In the genomic region with DNA sequence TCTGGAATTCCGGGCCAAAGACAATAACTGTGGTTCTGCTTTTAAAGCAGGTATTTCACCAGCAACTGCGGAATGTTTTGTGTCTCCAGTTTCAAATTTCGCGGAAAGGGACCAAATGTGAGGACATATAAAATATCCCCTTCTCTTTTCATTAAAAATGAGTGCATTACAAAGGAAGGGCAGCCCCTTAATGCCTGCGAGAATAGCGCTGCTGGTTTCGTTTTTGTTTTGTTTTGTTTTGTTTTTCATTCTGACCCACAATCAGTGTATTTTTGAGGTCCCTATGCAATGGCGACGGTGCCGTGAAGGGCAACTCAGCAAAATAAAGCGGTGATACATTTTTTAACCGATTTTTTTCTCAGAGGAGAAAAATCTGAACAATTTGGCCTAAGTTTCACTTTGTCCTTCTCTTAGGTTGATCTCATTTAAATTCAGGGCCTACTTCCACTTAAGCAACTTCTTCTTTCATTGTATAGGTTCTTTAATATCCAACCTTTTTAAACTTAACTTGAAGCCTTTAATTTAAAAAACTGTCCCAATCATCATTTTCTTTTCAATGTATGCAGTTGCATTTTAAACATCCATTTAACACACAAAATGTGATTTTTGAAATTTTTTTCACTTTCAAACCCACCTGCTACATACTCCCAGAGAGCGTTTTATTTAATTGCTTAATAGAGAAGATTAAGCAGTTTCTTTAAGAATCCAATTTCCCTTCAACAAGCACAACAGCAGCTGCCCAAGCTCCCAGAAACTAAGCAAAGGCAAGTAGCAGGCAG, we compare ENCODE assay signal across 8 cellular contexts. TPM values are rescaled to one million over a fixed set of nuclear protein-coding genes. Genes with fewer than 3 reads are reported as not detected.
DNase-seq lines count a peak whose midpoint lies in the region; ATAC-seq and TF ChIP-seq lines count a peak whose summit lies in the region.

No MANE protein-coding gene starts in this region.

- H3K4me1 Mint-ChIP-seq in endothelial cell (ENCODE audit: unreplicated experiment): peaks cover 17% of the 10 kb centered on the region

- H3K4me3 ChIP-seq in AG04449 (ENCODE audit: low read depth, low read length) (peak overlapping the region; percentile 89), SJSA1 (peak overlapping the region; percentile 95), osteoblast (ENCODE audit: insufficient read depth, low read length) (peak overlapping the region; percentile 88)

- CTCF ChIA-PET in AG04449 (lab: Yijun Ruan, JAX): interaction anchor here (0.5 to 1.3 kb wide), 4 partner anchors 250 to 480 kb away, joined by 3 to 5 read pairs (median 4); no protein-coding TSS in a partner anchor

- no peaks in the 10 kb centered on the region for H3K9me3 Mint-ChIP-seq in endothelial cell (ENCODE audit: unreplicated experiment)

- peak overlapping the region; percentile 75 for H2AFZ ChIP-seq in osteoblast (ENCODE audit: low read length)

- H3K36me3 ChIP-seq in SJSA1 (peaks cover 15% of the 10 kb centered on the region), osteoblast (ENCODE audit: insufficient read depth, low read length) (no peaks in the 10 kb centered on the region)

- H3K27ac ChIP-seq in SJSA1 (peak overlapping the region; percentile 93), osteoblast (ENCODE audit: low read depth, low read length) (peak overlapping the region; percentile 98)

- ATAC-seq in GM18519 (IDR thresholded peaks at IDR 0.05; ENCODE audit: low FRiP score, unreplicated experiment) (peak; percentile 24), HG02973 (IDR thresholded peaks at IDR 0.05; ENCODE audit: unreplicated experiment) (peak; percentile 25)

- H3K4me3 Mint-ChIP-seq in endothelial cell (ENCODE audit: unreplicated experiment): peak overlapping the region; percentile 89

- peaks cover 29% of the 10 kb centered on the region for H3K79me2 ChIP-seq in osteoblast (ENCODE audit: insufficient read depth, low read length)

- H3K9me3 ChIP-seq in SJSA1 (replicated peaks): 0 out of 2 replicates have a peak, but pooled peaks cover 3% of the 10 kb centered on the region
- no peaks in the 10 kb centered on the region for H3K9me3 ChIP-seq in osteoblast (ENCODE audit: low read depth, low read length)

- H3K27ac Mint-ChIP-seq in endothelial cell (ENCODE audit: unreplicated experiment): peak overlapping the region; percentile 49

- no peaks in the 10 kb centered on the region for H4K20me1 ChIP-seq in osteoblast (ENCODE audit: insufficient read depth, low read length)

- peak overlapping the region; percentile 94 for H3K4me2 ChIP-seq in osteoblast (ENCODE audit: insufficient read depth, low read length)

- H3K27me3 Mint-ChIP-seq in endothelial cell (ENCODE audit: unreplicated experiment): peaks cover 21% of the 10 kb centered on the region

- no peak for DNase-seq in AG04449 (ENCODE audit: low read depth, low spot score)
- no peak for DNase-seq in SJSA1 (ENCODE audit: low read depth in 1 of 2, low spot score in 2 of 2)
- no peak for DNase-seq in endothelial cell (ENCODE audit: low spot score)
- peak; percentile 47 for DNase-seq in osteoblast (ENCODE audit: insufficient read length, low spot score, missing footprints)
- no peak for DNase-seq in HuH-7.5 (ENCODE audit: low spot score)
- no peak for DNase-seq in SKM-1 treated with dmso at 0.1 percent for 144 hours (lab: John Stamatoyannopoulos, UW; ENCODE audit: unreplicated experiment)

- TF ChIP-seq CTCF in AG04449 (IDR thresholded peaks at IDR 0.05; ENCODE audit: insufficient read depth, low read length, missing control alignments) (no peak), endothelial cell (IDR thresholded peaks at IDR 0.05; ENCODE audit: unreplicated experiment) (no peak), osteoblast (IDR thresholded peaks at IDR 0.05; ENCODE audit: extremely low read depth, low read depth, low read length) (no peak)

- H3K36me3 Mint-ChIP-seq in endothelial cell (ENCODE audit: low read depth, unreplicated experiment): peaks cover 3% of the 10 kb centered on the region

- H3K27me3 ChIP-seq in SJSA1 (replicated peaks): no peaks in the 10 kb centered on the region
- H3K27me3 ChIP-seq in osteoblast (ENCODE audit: insufficient read depth, low read length): no peaks in the 10 kb centered on the region

- H3K4me1 ChIP-seq in SJSA1 (replicated peaks) (peaks cover 12% of the 10 kb centered on the region), osteoblast (ENCODE audit: insufficient read depth, low read length) (peaks cover 12% of the 10 kb centered on the region)

- POLR2A ChIA-PET in AG04449 (lab: Yijun Ruan, JAX): no interaction called here

RNA-seq across cellular contexts. Expression of a gene that starts 2.9 kb away (rescaled TPM):
- total RNA-seq in SJSA1 (2014; rRNA removed; shearing (Covaris generic)): 3.2 and 8.3 TPM in 2 replicates
- total RNA-seq in endothelial cell (ENCODE audit: unreplicated experiment) (15.6 TPM), osteoblast (30.4 and 57.8 TPM in 2 replicates)
